ENCODE assay signal across 1 cellular context in the genomic region with DNA sequence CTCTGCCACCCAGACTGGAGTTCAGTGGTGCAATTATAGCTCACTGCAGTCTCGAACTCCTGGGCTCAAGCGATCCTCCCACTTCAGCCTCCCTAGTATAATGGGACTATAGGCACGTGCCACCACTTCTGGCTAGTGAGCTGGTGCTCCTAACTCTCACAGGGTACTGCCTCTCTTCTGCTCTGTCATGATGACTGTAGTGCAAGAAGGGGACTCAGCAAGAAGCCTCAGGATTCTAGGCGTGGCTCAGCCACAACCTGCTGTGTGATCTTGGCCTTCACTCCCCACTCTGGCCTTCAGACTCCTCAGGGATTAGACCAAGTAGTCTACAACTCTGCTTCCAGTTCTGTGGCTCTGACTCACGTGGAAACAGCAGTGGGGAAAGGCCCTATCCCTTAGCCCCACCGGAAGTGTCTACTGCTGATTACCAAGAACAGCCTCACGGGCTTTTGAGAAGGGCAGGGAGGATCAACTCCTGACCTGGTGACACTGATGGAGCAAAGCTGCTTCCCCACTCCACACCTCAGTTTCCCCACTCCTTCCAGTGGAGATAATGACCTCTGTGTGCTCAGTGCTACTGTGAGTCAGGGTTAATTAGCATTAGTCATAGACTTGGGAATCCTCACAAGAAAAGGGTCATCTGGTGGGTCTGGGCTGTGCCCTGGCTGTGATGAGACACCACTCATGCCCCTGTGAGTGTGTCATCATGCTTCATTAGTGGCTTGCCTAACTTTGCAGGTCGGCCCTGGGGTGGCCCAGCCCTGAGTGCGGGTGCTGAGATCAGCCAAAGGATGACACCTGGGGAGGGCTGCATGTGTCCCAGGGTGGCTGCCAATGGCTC.
TF ChIP-seq lines count a peak whose summit lies in the region.

No MANE protein-coding gene starts in this region.

TF ChIP-seq in GM23338, 12 proteins besides CTCF, POLR2A, EP300 and RAD21 (continued from another document):
- TF ChIP-seq, protein P1, sequence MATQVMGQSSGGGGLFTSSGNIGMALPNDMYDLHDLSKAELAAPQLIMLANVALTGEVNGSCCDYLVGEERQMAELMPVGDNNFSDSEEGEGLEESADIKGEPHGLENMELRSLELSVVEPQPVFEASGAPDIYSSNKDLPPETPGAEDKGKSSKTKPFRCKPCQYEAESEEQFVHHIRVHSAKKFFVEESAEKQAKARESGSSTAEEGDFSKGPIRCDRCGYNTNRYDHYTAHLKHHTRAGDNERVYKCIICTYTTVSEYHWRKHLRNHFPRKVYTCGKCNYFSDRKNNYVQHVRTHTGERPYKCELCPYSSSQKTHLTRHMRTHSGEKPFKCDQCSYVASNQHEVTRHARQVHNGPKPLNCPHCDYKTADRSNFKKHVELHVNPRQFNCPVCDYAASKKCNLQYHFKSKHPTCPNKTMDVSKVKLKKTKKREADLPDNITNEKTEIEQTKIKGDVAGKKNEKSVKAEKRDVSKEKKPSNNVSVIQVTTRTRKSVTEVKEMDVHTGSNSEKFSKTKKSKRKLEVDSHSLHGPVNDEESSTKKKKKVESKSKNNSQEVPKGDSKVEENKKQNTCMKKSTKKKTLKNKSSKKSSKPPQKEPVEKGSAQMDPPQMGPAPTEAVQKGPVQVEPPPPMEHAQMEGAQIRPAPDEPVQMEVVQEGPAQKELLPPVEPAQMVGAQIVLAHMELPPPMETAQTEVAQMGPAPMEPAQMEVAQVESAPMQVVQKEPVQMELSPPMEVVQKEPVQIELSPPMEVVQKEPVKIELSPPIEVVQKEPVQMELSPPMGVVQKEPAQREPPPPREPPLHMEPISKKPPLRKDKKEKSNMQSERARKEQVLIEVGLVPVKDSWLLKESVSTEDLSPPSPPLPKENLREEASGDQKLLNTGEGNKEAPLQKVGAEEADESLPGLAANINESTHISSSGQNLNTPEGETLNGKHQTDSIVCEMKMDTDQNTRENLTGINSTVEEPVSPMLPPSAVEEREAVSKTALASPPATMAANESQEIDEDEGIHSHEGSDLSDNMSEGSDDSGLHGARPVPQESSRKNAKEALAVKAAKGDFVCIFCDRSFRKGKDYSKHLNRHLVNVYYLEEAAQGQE (IDR thresholded peaks at IDR 0.05; ENCODE audit: unreplicated experiment), result no peak
